ENCODE assay signal across 1 cellular context in the genomic region with DNA sequence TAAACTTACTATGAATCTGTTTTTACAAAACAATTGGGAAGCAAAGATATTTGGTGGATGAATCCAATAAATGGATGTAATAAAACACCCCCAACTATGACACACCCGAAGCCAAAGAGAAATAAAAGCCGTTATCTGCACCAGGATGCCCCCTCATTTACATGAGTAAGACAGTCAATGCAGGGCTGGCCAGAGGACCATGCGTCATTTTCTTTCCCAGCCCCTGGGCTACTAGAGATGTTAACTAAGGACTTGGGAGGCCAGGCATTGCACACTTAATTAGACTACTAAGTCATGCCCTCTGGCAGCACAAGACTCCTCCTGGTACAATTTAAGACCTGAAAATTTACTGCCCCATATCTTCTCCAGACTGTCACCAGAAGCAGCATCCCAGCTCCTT.
TF ChIP-seq lines count a peak whose summit lies in the region.

No MANE protein-coding gene starts in this region.

TF ChIP-seq in GM23338, 12 proteins besides CTCF, POLR2A, EP300 and RAD21 (continued from another document):
- TF ChIP-seq REST (IDR thresholded peaks at IDR 0.05; ENCODE audit: unreplicated experiment) (no peak), EZH2phosphoT487 (IDR thresholded peaks at IDR 0.05; ENCODE audit: unreplicated experiment) (no peak)
